In the genomic region with DNA sequence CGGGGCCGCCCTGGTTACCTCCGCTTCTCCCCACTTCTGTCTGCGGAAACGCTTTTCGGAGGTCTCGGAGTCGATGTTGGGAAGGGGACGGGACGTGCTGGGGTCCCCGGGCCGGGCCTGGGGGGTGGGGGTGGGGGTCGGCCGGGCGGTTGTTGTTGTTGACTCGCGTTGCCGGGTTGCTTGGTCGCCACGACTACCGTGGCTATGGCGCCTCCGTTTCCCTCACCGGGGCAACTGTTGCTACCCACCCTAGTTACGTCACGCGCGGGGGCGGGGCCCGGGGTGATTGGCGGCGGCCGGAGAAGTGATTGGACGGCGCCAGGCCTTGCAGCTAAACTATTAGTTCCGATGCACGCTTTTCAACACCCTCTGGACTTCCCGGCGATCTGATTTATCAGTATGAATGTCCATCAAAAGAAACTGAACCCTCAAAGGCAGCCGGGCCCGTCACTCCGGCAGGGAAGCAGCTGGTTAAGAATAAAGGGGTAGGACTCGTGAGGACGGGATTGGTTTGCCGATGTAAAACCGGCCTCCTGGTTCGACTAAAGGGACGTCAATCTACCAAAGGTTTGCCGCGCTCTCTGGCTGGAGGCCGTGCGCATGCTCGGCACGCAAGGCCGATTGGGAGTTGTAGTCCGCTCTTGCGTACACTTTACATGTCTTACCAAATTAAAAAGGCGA, we compare ENCODE assay signal across 8 cellular contexts. TPM values are rescaled to one million over a fixed set of nuclear protein-coding genes. Genes with fewer than 3 reads are reported as not detected.
DNase-seq lines count a peak whose midpoint lies in the region; FAIRE-seq lines count a peak whose summit lies in the region.

A gene (minus strand): TSS at position 236 of the 681 bp plus-strand sequence. CDS start 12,477 bp downstream, outside the sequence.

- DNase-seq in DMS153 treated with DMSO at 0.1 percent for 48 hours (lab: John Stamatoyannopoulos, UW; ENCODE audit: unreplicated experiment) (peak; percentile 99), GM23248 (peak; percentile 100), Karpas-422 (peak; percentile 99), RCC 7860 (ENCODE audit: low spot score) (peak; percentile 100)
- DNase-seq in activated T-cell treated with anti-CD3 and anti-CD28 coated beads, Interleukin-2, amount 50 U/mL, for 48 hours, result peak; percentile 100
- DNase-seq in stimulated activated CD8-positive, alpha-beta memory T cell treated with anti-CD3 and anti-CD28 coated beads, Interleukin-4, amount 100 ng/mL, for 48 hours, result peak; percentile 100

- H3K4me1 ChIP-seq in GM23248 (ENCODE audit: insufficient read depth) (peaks cover 15% of the 10 kb centered on the region; the same call in 1 of the 2 replicates), Karpas-422 (ENCODE audit: low read length) (peaks cover 30% of the 10 kb centered on the region), esophagus (ENCODE audit: control insufficient read depth in 2 of 2, insufficient read depth in 2 of 2, low read length in 1 of 2) (peaks cover 0 to 3% of the 10 kb centered on the region in 2 donors), mucosa of rectum (ENCODE audit: control insufficient read depth in 2 of 2, insufficient read depth in 2 of 2, low read length in 2 of 2) (peaks cover 16 to 17% of the 10 kb centered on the region in 2 donors)

- peaks cover 21% of the 10 kb centered on the region for H3F3A ChIP-seq in GM23248 (ENCODE audit: insufficient read depth)

- no peaks in the 10 kb centered on the region for H3K9me2 ChIP-seq in GM23248 (ENCODE audit: insufficient read depth)
- no peaks in the 10 kb centered on the region for H3K9me2 ChIP-seq in Karpas-422 (replicated peaks; ENCODE audit: insufficient read depth, low read length)

- H4K20me1 ChIP-seq in GM23248 (ENCODE audit: insufficient read depth) (no peaks in the 10 kb centered on the region), Karpas-422 (ENCODE audit: insufficient read depth, low read depth, low read length) (no peaks in the 10 kb centered on the region)

- in situ Hi-C loops in GM23248 (cut with MboI), result no loop called here

- H3K27me3 ChIP-seq in GM23248 (replicated peaks; ENCODE audit: insufficient read depth) (no peaks in the 10 kb centered on the region), Karpas-422 (ENCODE audit: low read length) (no peaks in the 10 kb centered on the region), esophagus (ENCODE audit: control insufficient read depth in 1 of 2, insufficient read depth in 2 of 2, low read length in 2 of 2) (no peaks in the 10 kb centered on the region), mucosa of rectum (ENCODE audit: control insufficient read depth in 2 of 2, insufficient read depth in 2 of 2, low read length in 2 of 2) (no peaks in the 10 kb centered on the region)

- H3K4me3 ChIP-seq in GM23248 (peak within 1 kb of the TSS; percentile 81), Karpas-422 (ENCODE audit: low read length) (peak within 1 kb of the TSS; percentile 81), esophagus (ENCODE audit: low read depth in 1 of 2, low read length in 2 of 2) (peak within 1 kb of the TSS; percentile 72 to 82), mucosa of rectum (ENCODE audit: low read length in 2 of 2) (peak within 1 kb of the TSS; percentile 94 to 96)

- H3K36me3 ChIP-seq in GM23248 (ENCODE audit: low read depth) (no peaks in the 10 kb centered on the region), Karpas-422 (ENCODE audit: insufficient read depth, low read length) (no peaks in the 10 kb centered on the region), esophagus (ENCODE audit: control insufficient read depth in 2 of 2, insufficient read depth in 2 of 2, low read length in 1 of 2) (no peaks in the 10 kb centered on the region), mucosa of rectum (ENCODE audit: control insufficient read depth in 2 of 2, insufficient read depth in 2 of 2, low read length in 2 of 2) (no peaks in the 10 kb centered on the region)

- FAIRE-seq in RCC 7860 (lab: Jason Lieb, UNC), result peak; percentile 88

- H3K79me2 ChIP-seq in GM23248 (ENCODE audit: insufficient read depth) (peaks cover 12% of the 10 kb centered on the region), Karpas-422 (ENCODE audit: low read length) (peaks cover 23% of the 10 kb centered on the region)

- H3K27ac ChIP-seq in GM23248, result peak within 1 kb of the TSS; percentile 97
- peak within 1 kb of the TSS; percentile 87 for H3K27ac ChIP-seq in Karpas-422 (ENCODE audit: low read length)
- H3K27ac ChIP-seq in esophagus (ENCODE audit: low read depth in 2 of 2, low read length in 1 of 2), result peak within 1 kb of the TSS; percentile 98 to 100
- peak within 1 kb of the TSS; percentile 100 for H3K27ac ChIP-seq in mucosa of rectum (ENCODE audit: low read depth in 2 of 2, low read length in 2 of 2)

- H3K9ac ChIP-seq in GM23248, result peak within 1 kb of the TSS; percentile 99
- peak within 1 kb of the TSS; percentile 98 for H3K9ac ChIP-seq in Karpas-422 (ENCODE audit: low read length)
- peak within 1 kb of the TSS; percentile 100 for H3K9ac ChIP-seq in mucosa of rectum (ENCODE audit: low read depth in 1 of 2, low read length in 2 of 2)

- 1 to 2% methylated on average over 38 to 54 of the region's 58 CpGs for WGBS in GM23248 (ENCODE audit: low coverage in 1 of 2, low lambda C conversion rate in 2 of 2, missing lambda C conversion rate in 2 of 2), 2 experiments
- WGBS in esophagus, 2 donors, result 0 to 1% methylated on average over 55 to 58 of the region's 58 CpGs

- H3K4me2 ChIP-seq in GM23248 (ENCODE audit: unreplicated experiment) (peak within 1 kb of the TSS; percentile 89), Karpas-422 (ENCODE audit: low read depth, low read length, poor library complexity, severe bottlenecking) (peak within 1 kb of the TSS; percentile 93)

- H2AFZ ChIP-seq in GM23248 (peak within 1 kb of the TSS; percentile 85), Karpas-422 (ENCODE audit: low read length) (peak within 1 kb of the TSS; percentile 79)

- H3K9me3 ChIP-seq in GM23248 (ENCODE audit: low read depth), result no peaks in the 10 kb centered on the region
- no peaks in the 10 kb centered on the region for H3K9me3 ChIP-seq in Karpas-422 (ENCODE audit: low read length)
- no peaks in the 10 kb centered on the region for H3K9me3 ChIP-seq in esophagus (ENCODE audit: control insufficient read depth in 2 of 2, insufficient read depth in 1 of 2, low read depth in 1 of 2, low read length in 1 of 2)
- H3K9me3 ChIP-seq in mucosa of rectum (ENCODE audit: control insufficient read depth in 2 of 2, low read length in 2 of 2), result no peaks in the 10 kb centered on the region

RNA-seq across cellular contexts. Expression of the gene that starts here (rescaled TPM):
- total RNA-seq in GM23248 (2014; rRNA removed; shearing (Covaris generic)), result 1.9 and 2.5 TPM in 2 replicates
- polyA plus RNA-seq in GM23248 (2016; fragmentation: Nextera tagmentation; extraction: Ambion mirVana) (1.6 and 1.7 TPM in 2 replicates), esophagus (1 to 10 TPM; 3.8 to 6.6 TPM)
- 1.2 and 2.3 TPM in 2 replicates for total RNA-seq in Karpas-422 (2014; rRNA removed; shearing (Covaris generic); ENCODE audit: low replicate concordance)

Comparison
In these comparisons a context has a peak if more than half of its experiments do, and no peak if none do; other contexts are left out.
1. Peak in every context shown above with its lines: DNase-seq, H3K4me3 ChIP-seq and H3K27ac ChIP-seq.